In genomic region chr7:73216046-73216675, GRCh38 we compare ENCODE assay signal across 8 cellular contexts.
A peak's percentile ranks its signal among the peaks of the same experiment; 100 is the strongest.
DNase-seq lines count a peak whose midpoint lies in the region; ATAC-seq, FAIRE-seq and TF ChIP-seq lines count a peak whose summit lies in the region.
"Not testable (repeated sequence)": the region's sequence is repeated elsewhere in the genome, so short reads cannot be mapped to it uniquely, and the experiment has no call there.

No MANE protein-coding gene starts in this region.

- H3K9me3 ChIP-seq in BLaER1 treated with 17β-estradiol and CSF1 and Interleukin-3, amounts not matched to agents 10 nM and 100 nM (replicated peaks in 1 of 11); right cardiac atrium (ENCODE audit: control insufficient read depth, low read length); HepG2 (ENCODE audit: low read length); upper lobe of right lung: not testable (repeated sequence)

- BruUV-seq in HepG2 (replicated peaks; lab: Mats Ljungman, UMichigan) = not testable (repeated sequence)

- WGBS in right cardiac atrium = 77% methylated on average over 1 of the region's 10 CpGs
- 13% methylated on average over 5 of the region's 10 CpGs for WGBS in HepG2 (ENCODE audit: low lambda C conversion rate)

- H3K4me1 Mint-ChIP-seq in activated naive CD4-positive, alpha-beta T cell treated with anti-CD3 and anti-CD28 coated beads, Interleukin-2, amount 10 ng/mL, durations not matched to agents 7 days and 5 days = not testable (repeated sequence)

- peak overlapping the region in 7 of 11 experiments; percentile 32 to 62 (median 56); a peak in 5 of 22 replicates for H3K4me2 ChIP-seq in BLaER1 treated with 17β-estradiol and CSF1 and Interleukin-3, amounts not matched to agents 10 nM and 100 nM
- H3K4me2 ChIP-seq in HepG2 (ENCODE audit: low read depth, low read length) = not testable (repeated sequence)

- H3K79me2 ChIP-seq in HepG2 (ENCODE audit: insufficient read depth, low read length) = not testable (repeated sequence)

- peak; percentile 18 for DNase-seq in activated naive CD4-positive, alpha-beta T cell treated with anti-CD3 and anti-CD28 coated beads, Interleukin-2, amount 10 ng/mL, durations not matched to agents 7 days and 5 days
- DNase-seq in Right ventricle myocardium superior; HepG2 (ENCODE audit: low spot score); upper lobe of right lung: not testable (repeated sequence)
- DNase-seq in right cardiac atrium (peak in 1 of 3 donors; percentile 14), mesenteric fat pad (ENCODE audit: low spot score) (peak; percentile 8), sciatic nerve (ENCODE audit: low spot score) (peak; percentile 13)

- H2AFZ ChIP-seq in HepG2 (ENCODE audit: low read length) = not testable (repeated sequence)

- not testable (repeated sequence) for H3K27me3 Mint-ChIP-seq in activated naive CD4-positive, alpha-beta T cell treated with anti-CD3 and anti-CD28 coated beads, Interleukin-2, amount 10 ng/mL, durations not matched to agents 7 days and 5 days

- TF ChIP-seq EP300 in HepG2 (IDR thresholded peaks at IDR 0.05; ENCODE audit: low read depth in 2 of 2, low read length in 2 of 2); HepG2 (CRISPR knock-in tag; IDR thresholded peaks at IDR 0.05; ENCODE audit: borderline replicate concordance): not testable (repeated sequence)

- TF ChIP-seq CTCF in HepG2 (CRISPR knock-in tag; IDR thresholded peaks at IDR 0.05); upper lobe of right lung (IDR thresholded peaks at IDR 0.05): not testable (repeated sequence)

- peak overlapping the region in 10 of 11 experiments; percentile 68 to 84 (median 82); a peak in 20 of 22 replicates for H3K27ac ChIP-seq in BLaER1 treated with 17β-estradiol and CSF1 and Interleukin-3, amounts not matched to agents 10 nM and 100 nM
- not testable (repeated sequence) for H3K27ac ChIP-seq in right cardiac atrium (ENCODE audit: low read length); HepG2 (ENCODE audit: extremely low read length, insufficient read depth, low read length); upper lobe of right lung

- H3K36me3 Mint-ChIP-seq in activated naive CD4-positive, alpha-beta T cell treated with anti-CD3 and anti-CD28 coated beads, Interleukin-2, amount 10 ng/mL, durations not matched to agents 7 days and 5 days = not testable (repeated sequence)

- not testable (repeated sequence) for H3K4me3 ChIP-seq in BLaER1 treated with 17β-estradiol and CSF1 and Interleukin-3, amounts not matched to agents 10 nM and 100 nM; right cardiac atrium (ENCODE audit: low read length); HepG2 (replicated peaks in 1 of 3; ENCODE audit: insufficient read depth in 1 of 3, low read depth in 2 of 3, low read length in 3 of 3); upper lobe of right lung

- not testable (repeated sequence) for FAIRE-seq in HepG2 (lab: Jason Lieb, UNC)

- in situ Hi-C loops in HepG2 (cut with HindIII; ENCODE audit: extremely low pct_ligation_motif_present, low pct_unique_long_range_greater_than_20kb) = not testable (repeated sequence)

- not testable (repeated sequence) for H3K27ac Mint-ChIP-seq in activated naive CD4-positive, alpha-beta T cell treated with anti-CD3 and anti-CD28 coated beads, Interleukin-2, amount 10 ng/mL, durations not matched to agents 7 days and 5 days

- intact Hi-C loops in Right ventricle myocardium superior (cut with DNase I); right cardiac atrium (cut with DNase I); HepG2 (cut with micrococcal nuclease; ENCODE audit: unreplicated experiment); sciatic nerve (cut with DNase I); upper lobe of right lung (cut with DNase I): not testable (repeated sequence)

- not testable (repeated sequence) for H4K20me1 ChIP-seq in BLaER1 treated with 17β-estradiol and CSF1 and Interleukin-3, amounts not matched to agents 10 nM and 100 nM; HepG2 (ENCODE audit: insufficient read depth, low read length)

- not testable (repeated sequence) for H3K27me3 ChIP-seq in BLaER1 treated with 17β-estradiol and CSF1 and Interleukin-3, amounts not matched to agents 10 nM and 100 nM; right cardiac atrium (ENCODE audit: control insufficient read depth, insufficient read depth); HepG2 (ENCODE audit: control insufficient read depth in 1 of 2, insufficient read depth in 2 of 2, low read length in 2 of 2); upper lobe of right lung

- POLR2A ChIA-PET in HepG2 (lab: Yijun Ruan, JAX) = not testable (repeated sequence)

- peak; percentile 18 for ATAC-seq in Right ventricle myocardium superior (ENCODE audit: poor library complexity)
- peak; percentile 5 to 20 for ATAC-seq in right cardiac atrium
- not testable (repeated sequence) for ATAC-seq in HepG2
- ATAC-seq in sciatic nerve = peak; percentile 43
- ATAC-seq in upper lobe of right lung = peak; percentile 12

- TF ChIP-seq RAD21 in HepG2 (CRISPR knock-in tag; IDR thresholded peaks at IDR 0.05) = not testable (repeated sequence)

- peak overlapping the region in 10 of 11 experiments; percentile 55 to 74 (median 71); a peak in 15 of 22 replicates for H3K9ac ChIP-seq in BLaER1 treated with 17β-estradiol and CSF1 and Interleukin-3, amounts not matched to agents 10 nM and 100 nM
- H3K9ac ChIP-seq in HepG2 (ENCODE audit: insufficient read depth, low read depth, low read length) = not testable (repeated sequence)

- not testable (repeated sequence) for H3K36me3 ChIP-seq in BLaER1 treated with 17β-estradiol and CSF1 and Interleukin-3, amounts not matched to agents 10 nM and 100 nM; HepG2 (replicated peaks in 1 of 2; ENCODE audit: control insufficient read depth in 1 of 2, insufficient read depth in 2 of 2, low read length in 2 of 2); upper lobe of right lung

- peaks cover 5 to 10% (median 7%) of the 10 kb centered on the region in 10 experiments for H3K4me1 ChIP-seq in BLaER1 treated with 17β-estradiol and CSF1 and Interleukin-3, amounts not matched to agents 10 nM and 100 nM
- not testable (repeated sequence) for H3K4me1 ChIP-seq in right cardiac atrium (ENCODE audit: control insufficient read depth, insufficient read depth, low read length); HepG2 (ENCODE audit: insufficient read depth, low read length); upper lobe of right lung

- not testable (repeated sequence) for H3K4me3 Mint-ChIP-seq in activated naive CD4-positive, alpha-beta T cell treated with anti-CD3 and anti-CD28 coated beads, Interleukin-2, amount 10 ng/mL, durations not matched to agents 7 days and 5 days

- TF ChIP-seq POLR2A in HepG2 (IDR thresholded peaks at IDR 0.05; ENCODE audit: insufficient read depth in 1 of 2, low read depth in 2 of 2, low read length in 2 of 2) = not testable (repeated sequence)

- CTCF ChIA-PET in activated naive CD4-positive, alpha-beta T cell treated with anti-CD3 and anti-CD28 coated beads, Interleukin-2, amount 10 ng/mL, durations not matched to agents 7 days and 5 days (lab: Charles Lee); HepG2 (lab: Yijun Ruan, JAX; ENCODE audit: low intra/inter-chr PET ratio, low total read pairs): not testable (repeated sequence)

- H3K9me3 Mint-ChIP-seq in activated naive CD4-positive, alpha-beta T cell treated with anti-CD3 and anti-CD28 coated beads, Interleukin-2, amount 10 ng/mL, durations not matched to agents 7 days and 5 days = not testable (repeated sequence)

TF ChIP-seq in HepG2, 621 proteins besides CTCF, POLR2A, EP300 and RAD21:
- TF ChIP-seq RARA (CRISPR knock-in tag; IDR thresholded peaks at IDR 0.05) (peak; percentile 83), RXRB (CRISPR knock-in tag; IDR thresholded peaks at IDR 0.05; ENCODE audit: borderline replicate concordance) (0 out of 2 replicates have a peak, but pooled peaks have one; percentile 34), NR2F6 (CRISPR knock-in tag; IDR thresholded peaks at IDR 0.05) (peak; percentile 48; the same call in 1 of the 2 replicates)
- TF ChIP-seq NR2F6 (IDR thresholded peaks at IDR 0.05) = not testable (repeated sequence)
